Comparison of ENCODE assay signal across 35 cellular contexts in genomic region chr12:39296496-39296895, GRCh38.
"Had no signal": no experiment of that assay in that cellular context is flagged by ENCODE, and none has a peak within 500 bp of the region (broad histone marks: within the 10 kb centered on the region; RNA-seq: fewer than 3 reads in every experiment).

No MANE protein-coding gene starts in this region.

- H3K4me1 Mint-ChIP-seq: activated B cell treated with CpG ODN at 0.5 μM for 24 hours; activated naive CD4-positive, alpha-beta T cell treated with anti-CD3 and anti-CD28 coated beads, Interleukin-2, amount 50 U/mL, for 24 hours; activated naive CD8-positive, alpha-beta T cell treated with anti-CD3 and anti-CD28 coated beads for 36 hours; activated naive CD8-positive, alpha-beta T cell treated with anti-CD3 and anti-CD28 coated beads, Interleukin-2, amount 50 U/mL, for 24 hours; activated T-helper 17 cell treated with anti-CD3 and anti-CD28 coated beads, Interleukin-2, amount 50 U/mL, for 72 hours; T-helper 17 cell had no signal

- H3K4me1 ChIP-seq: adrenal gland, body of pancreas, colonic mucosa had no signal

- FAIRE-seq: frontal cortex had no signal

- DNase-seq: activated B cell treated with CpG ODN at 0.5 μM for 24 hours; activated CD4-positive, alpha-beta T cell treated with anti-CD3 and anti-CD28 coated beads for 48 hours; activated CD4-positive, alpha-beta T cell treated with anti-CD3 and anti-CD28 coated beads, Interleukin-2, amount 50 U/mL, for 1 hour; activated CD4-positive, alpha-beta T cell treated with anti-CD3 and anti-CD28 coated beads, Interleukin-2, amount 50 U/mL, for 48 hours; activated CD8-positive, alpha-beta memory T cell treated with anti-CD3 and anti-CD28 coated beads for 24 hours; activated CD8-positive, alpha-beta T cell treated with anti-CD3 and anti-CD28 coated beads for 36 hours; activated effector memory CD4-positive, alpha-beta T cell treated with Interleukin-2 at 50 U/mL for 16 hours; activated gamma-delta T cell treated with Interleukin-2 at 50 U/mL for 16 hours; activated naive CD4-positive, alpha-beta T cell treated with Interleukin-2 at 50 U/mL for 16 hours; activated naive CD8-positive, alpha-beta T cell treated with anti-CD3 and anti-CD28 coated beads for 36 hours; activated naive CD8-positive, alpha-beta T cell treated with anti-CD3 and anti-CD28 coated beads, Interleukin-2, amount 50 U/mL, for 24 hours; activated T-cell treated with anti-CD3 and anti-CD28 coated beads, Interleukin-2, amount 50 U/mL, for 4 hours; adrenal gland; amygdala; aorta; body of pancreas; caudate nucleus; cerebellar nuclear complex; colonic mucosa; dorsolateral prefrontal cortex; effector memory CD4-positive, alpha-beta T cell; endodermal cell; foreskin fibroblast; head of caudate nucleus; T-helper 1 cell; T-helper 17 cell; T1000; WERI-Rb-1 had no signal

- H3K27me3 ChIP-seq: adrenal gland, body of pancreas, colonic mucosa, dorsolateral prefrontal cortex had no signal

- H3K9me3 ChIP-seq: adrenal gland, body of pancreas, colonic mucosa had no signal

- H3K9me3 Mint-ChIP-seq: activated naive CD8-positive, alpha-beta T cell treated with anti-CD3 and anti-CD28 coated beads for 36 hours; activated T-cell treated with anti-CD3 and anti-CD28 coated beads, Interleukin-2, amount 50 U/mL, for 4 hours; activated T-helper 17 cell treated with anti-CD3 and anti-CD28 coated beads, Interleukin-2, amount 50 U/mL, for 72 hours; dendritic cell treated with granulocyte-macrophage colony-stimulating factor and Interleukin-4, amounts not matched to agents 40 ng/mL and 50 ng/mL, for 4 days had no signal

- H3K27me3 Mint-ChIP-seq: activated B cell treated with CpG ODN at 0.5 μM for 24 hours; activated CD8-positive, alpha-beta T cell treated with anti-CD3 and anti-CD28 coated beads for 36 hours; activated naive CD4-positive, alpha-beta T cell treated with anti-CD3 and anti-CD28 coated beads, Interleukin-2, amount 50 U/mL, for 24 hours; activated naive CD8-positive, alpha-beta T cell treated with anti-CD3 and anti-CD28 coated beads for 36 hours; activated naive CD8-positive, alpha-beta T cell treated with anti-CD3 and anti-CD28 coated beads, Interleukin-2, amount 50 U/mL, for 24 hours; activated T-helper 17 cell treated with anti-CD3 and anti-CD28 coated beads, Interleukin-2, amount 50 U/mL, for 72 hours; dendritic cell treated with granulocyte-macrophage colony-stimulating factor and Interleukin-4, amounts not matched to agents 40 ng/mL and 50 ng/mL, for 4 days; T-helper 17 cell had no signal

- H3K36me3 ChIP-seq: adrenal gland, colonic mucosa, WERI-Rb-1 had no signal

- H3K4me3 ChIP-seq: adrenal gland, body of pancreas, colonic mucosa, dorsolateral prefrontal cortex had no signal

- ATAC-seq: activated CD4-positive, CD25-positive, alpha-beta regulatory T cell treated with anti-CD3 and anti-CD28 coated beads, Interleukin-2, amount 50 U/mL, for 24 hours; activated CD8-positive, alpha-beta T cell treated with anti-CD3 and anti-CD28 coated beads for 36 hours; activated naive CD8-positive, alpha-beta T cell treated with anti-CD3 and anti-CD28 coated beads, Interleukin-2, amount 50 U/mL, for 24 hours; activated T-cell treated with anti-CD3 and anti-CD28 coated beads, Interleukin-2, amount 50 U/mL, for 4 hours; activated T-helper 17 cell treated with anti-CD3 and anti-CD28 coated beads, Interleukin-2, amount 50 U/mL, for 72 hours; body of pancreas; esophagus mucosa; T-helper 17 cell had no signal

- H3K27ac Mint-ChIP-seq: activated B cell treated with CpG ODN at 0.5 μM for 24 hours; activated CD8-positive, alpha-beta T cell treated with anti-CD3 and anti-CD28 coated beads for 36 hours; activated naive CD4-positive, alpha-beta T cell treated with anti-CD3 and anti-CD28 coated beads, Interleukin-2, amount 50 U/mL, for 24 hours; activated naive CD8-positive, alpha-beta T cell treated with anti-CD3 and anti-CD28 coated beads for 36 hours; activated naive CD8-positive, alpha-beta T cell treated with anti-CD3 and anti-CD28 coated beads, Interleukin-2, amount 50 U/mL, for 24 hours; activated T-helper 17 cell treated with anti-CD3 and anti-CD28 coated beads, Interleukin-2, amount 50 U/mL, for 72 hours; dendritic cell treated with granulocyte-macrophage colony-stimulating factor and Interleukin-4, amounts not matched to agents 40 ng/mL and 50 ng/mL, for 4 days; endodermal cell; T-helper 17 cell; T-helper 2 cell treated with Interferon-gamma antibody and Interleukin-4, amounts not matched to agents 5 μg/mL and 100 μg/mL, for 36 hours had no signal

- H3K4me3 Mint-ChIP-seq: activated B cell treated with CpG ODN at 0.5 μM for 24 hours; activated CD8-positive, alpha-beta T cell treated with anti-CD3 and anti-CD28 coated beads for 36 hours; activated naive CD4-positive, alpha-beta T cell treated with anti-CD3 and anti-CD28 coated beads, Interleukin-2, amount 50 U/mL, for 24 hours; activated naive CD8-positive, alpha-beta T cell treated with anti-CD3 and anti-CD28 coated beads for 36 hours; activated naive CD8-positive, alpha-beta T cell treated with anti-CD3 and anti-CD28 coated beads, Interleukin-2, amount 50 U/mL, for 24 hours; activated T-cell treated with anti-CD3 and anti-CD28 coated beads, Interleukin-2, amount 50 U/mL, for 4 hours; activated T-helper 17 cell treated with anti-CD3 and anti-CD28 coated beads, Interleukin-2, amount 50 U/mL, for 72 hours; dendritic cell treated with granulocyte-macrophage colony-stimulating factor and Interleukin-4, amounts not matched to agents 40 ng/mL and 50 ng/mL, for 4 days; endodermal cell; T-helper 17 cell; T-helper 2 cell treated with Interferon-gamma antibody and Interleukin-4, amounts not matched to agents 5 μg/mL and 100 μg/mL, for 36 hours had no signal

- H3K27ac ChIP-seq: adrenal gland, body of pancreas, colonic mucosa, dorsolateral prefrontal cortex, WERI-Rb-1 had no signal
